In genomic region chr3:46923559-46924350, GRCh38 we compare ENCODE assay signal across 7 cellular contexts. TPM values are rescaled to one million over a fixed set of nuclear protein-coding genes. Genes with fewer than 3 reads are reported as not detected.
DNase-seq lines count a peak whose midpoint lies in the region; ATAC-seq and TF ChIP-seq lines count a peak whose summit lies in the region.

No MANE protein-coding gene starts in this region.

- no peaks in the 10 kb centered on the region for H3K9me3 ChIP-seq in Panc1 (ENCODE audit: control insufficient read depth, insufficient read depth, low read depth, low read length)

- peaks cover 53% of the 10 kb centered on the region for H3K36me3 Mint-ChIP-seq in brain

- H3K27me3 Mint-ChIP-seq in brain, result no peaks in the 10 kb centered on the region

- peaks cover 14% of the 10 kb centered on the region for H3K4me1 Mint-ChIP-seq in brain

- peak; percentile 78 for ATAC-seq in Panc1
- no peak for ATAC-seq in HG03378 (IDR thresholded peaks at IDR 0.05; ENCODE audit: unreplicated experiment)

- H3K4me3 ChIP-seq in Panc1 (ENCODE audit: low read depth in 2 of 2, low read length in 2 of 2), result no peak overlapping the region

- DNase-seq in Panc1 (ENCODE audit: low read depth, low spot score) (no peak), inferior parietal cortex (ENCODE audit: extremely low spot score) (peak; percentile 47), NCI-H510A treated with DMSO at 0.1 percent for 48 hours (lab: John Stamatoyannopoulos, UW) (no peak)
- DNase-seq in stimulated activated CD8-positive, alpha-beta memory T cell treated with anti-CD3 and anti-CD28 coated beads, Interleukin-4, amount 100 ng/mL, for 48 hours, result peak; percentile 62

- CTCF ChIA-PET in Panc1 (lab: Charles Lee), result interaction anchor here (0.5 to 0.9 kb wide), 3 partner anchors 26 to 149 kb away, joined by 3 to 5 read pairs (median 4); no protein-coding TSS in a partner anchor

- H3K4me1 ChIP-seq in Panc1 (ENCODE audit: control insufficient read depth, insufficient read depth, low read length), result no peaks in the 10 kb centered on the region

- no TSS peak for BruUV-seq in Panc1 (replicated peaks; lab: Mats Ljungman, UMichigan)

- intact Hi-C loops in Panc1 (cut with micrococcal nuclease; ENCODE audit: unreplicated experiment), result loop anchor here (10.0 kb wide), 1 partner anchor 71 kb away; no protein-coding TSS in a partner anchor

- H3K27ac Mint-ChIP-seq in brain, result peak overlapping the region in 2 of 5 experiments; percentile 13 to 58

- H3K9me3 Mint-ChIP-seq in brain, result peaks cover 0 to 4% (median 0%) of the 10 kb centered on the region in 5 experiments

- H3K4me3 Mint-ChIP-seq in brain, result no peak overlapping the region

- no peak overlapping the region for H3K27ac ChIP-seq in Panc1 (ENCODE audit: low read length)

- TF ChIP-seq CTCF in GM12874 (IDR thresholded peaks at IDR 0.05; ENCODE audit: insufficient read depth, low read depth, low read length) (peak; percentile 61), Panc1 (IDR thresholded peaks at IDR 0.05) (peak; percentile 78), brain (conservative IDR thresholded peaks at IDR 0.05) (peak; percentile 70 to 86)

- peaks cover 2% of the 10 kb centered on the region for H3K36me3 ChIP-seq in Panc1 (ENCODE audit: control insufficient read depth, insufficient read depth, low read length)

- in situ Hi-C loops in Panc1 (cut with HindIII; ENCODE audit: low pct_unique_long_range_greater_than_20kb, low sequenced_read_pairs), result no loop called here

- H3K27me3 ChIP-seq in Panc1 (ENCODE audit: control insufficient read depth, insufficient read depth, low read length), result no peaks in the 10 kb centered on the region

- POLR2A ChIA-PET in Panc1 (lab: Charles Lee), result no interaction called here

RNA-seq across cellular contexts. Expression of gene PTH1R, which starts 46.2 kb away (rescaled TPM):
- total RNA-seq in Panc1 (2021; ENCODE audit: unreplicated experiment), result not detected
- polyA plus RNA-seq in Panc1 (2012; ENCODE audit: insufficient read length), result not detected
- 10.9 TPM for polyA plus RNA-seq in brain (ENCODE audit: insufficient read depth, low read depth, low replicate concordance)

RNA-seq across cellular contexts. Expression of gene CCDC12, which starts 52.8 kb away (rescaled TPM):
- 35.5 TPM for total RNA-seq in Panc1 (2021; ENCODE audit: unreplicated experiment)
- 54.3 TPM for polyA plus RNA-seq in Panc1 (2012; ENCODE audit: insufficient read length)
- 36.7 TPM for polyA plus RNA-seq in brain (ENCODE audit: insufficient read depth, low read depth, low replicate concordance)

RNA-seq across cellular contexts. Expression of gene NBEAL2, which starts 55.7 kb away (rescaled TPM):
- 38.8 TPM for total RNA-seq in Panc1 (2021; ENCODE audit: unreplicated experiment)
- polyA plus RNA-seq in Panc1 (2012; ENCODE audit: insufficient read length), result 46.2 TPM
- polyA plus RNA-seq in brain (ENCODE audit: insufficient read depth, low read depth, low replicate concordance), result 4.6 TPM

Comparison
In these comparisons a context has a peak if more than half of its experiments do, and no peak if none do; other contexts are left out.
1. DNase-seq: peak in inferior parietal cortex (single experiment) and stimulated activated CD8-positive, alpha-beta memory T cell treated with anti-CD3 and anti-CD28 coated beads, Interleukin-4, amount 100 ng/mL, for 48 hours (single experiment); none in Panc1 (single experiment) and NCI-H510A treated with DMSO at 0.1 percent for 48 hours (single experiment).
2. Peak in every context shown above with its lines, with median percentiles within 50 percentile points of each other: CTCF ChIP-seq.